10 cellular contexts compared by ENCODE assay signal in the genomic region with DNA sequence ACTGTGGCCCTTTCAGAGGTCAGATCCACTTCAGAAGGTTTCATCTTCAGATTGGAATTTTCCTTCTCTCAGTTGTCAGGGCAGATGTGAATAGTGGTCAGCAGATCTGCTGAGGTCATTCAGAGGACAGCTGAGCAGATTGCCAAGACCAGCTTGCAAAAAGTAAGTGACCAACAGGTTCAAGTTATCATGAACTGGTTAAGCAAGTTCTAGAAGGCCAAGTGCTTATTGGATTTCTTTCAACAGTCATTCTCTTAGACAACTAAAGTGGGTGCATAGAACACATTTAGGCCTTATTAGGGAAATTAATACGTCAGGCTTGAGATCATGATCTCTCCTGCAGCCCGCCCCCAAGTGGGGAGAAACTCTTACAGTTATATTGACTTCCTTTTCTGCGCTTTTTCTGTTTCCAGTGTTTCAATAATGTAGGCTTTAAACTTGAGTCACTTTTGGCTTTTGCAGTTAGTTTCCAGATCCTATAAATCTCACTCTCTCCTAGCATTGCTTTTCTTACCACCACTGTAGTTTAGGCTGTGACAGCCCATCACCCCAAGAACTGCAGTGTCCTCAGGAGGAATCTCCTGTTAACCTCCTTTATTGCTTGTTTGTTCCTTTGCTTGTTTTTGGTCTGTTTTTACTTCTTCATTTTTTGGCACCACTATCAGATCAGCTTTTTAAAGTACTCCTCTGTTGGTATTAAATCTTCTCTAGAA.
DNase-seq lines count a peak whose midpoint lies in the region; ATAC-seq and TF ChIP-seq lines count a peak whose summit lies in the region.
"Had no signal": no experiment of that assay in that cellular context is flagged by ENCODE, and none has a peak within 500 bp of the region (broad histone marks: within the 10 kb centered on the region; RNA-seq: fewer than 3 reads in every experiment).

No MANE protein-coding gene starts in this region.

- peak; percentile 59 for DNase-seq in BJ (ENCODE audit: low read depth)
- DNase-seq in MV-4-11 (lab: John Stamatoyannopoulos, UW): peak; percentile 76
- no peak for DNase-seq in naive thymus-derived CD4-positive, alpha-beta T cell
- DNase-seq in dorsolateral prefrontal cortex: no peak
- no peak for DNase-seq in dermis blood vessel endothelial cell
- DNase-seq in immature natural killer cell: no peak
- no peak for DNase-seq in SW 1271 (lab: John Stamatoyannopoulos, UW)

- no peaks in the 10 kb centered on the region for H3K9me3 ChIP-seq in esophagus (ENCODE audit: control insufficient read depth in 2 of 2, insufficient read depth in 1 of 2, low read depth in 1 of 2, low read length in 1 of 2)
- no peaks in the 10 kb centered on the region for H3K9me3 ChIP-seq in naive thymus-derived CD4-positive, alpha-beta T cell (ENCODE audit: control insufficient read depth in 2 of 3, low read length in 3 of 3)
- H3K9me3 ChIP-seq: neutrophil had no signal

- ATAC-seq in naive thymus-derived CD4-positive, alpha-beta T cell: peak; percentile 63

- H3K27ac ChIP-seq in esophagus (ENCODE audit: low read depth in 2 of 2, low read length in 1 of 2): peak overlapping the region; percentile 25 to 47
- H3K27ac ChIP-seq in naive thymus-derived CD4-positive, alpha-beta T cell (ENCODE audit: low read depth, low read length): no peak overlapping the region
- H3K27ac ChIP-seq in dorsolateral prefrontal cortex: peak overlapping the region in 11 of 59 donors; percentile 8 to 59 (median 26)
- H3K27ac ChIP-seq: neutrophil had no signal

- WGBS in esophagus, 2 donors: 55 to 59% methylated on average over 3 of the region's 3 CpGs

- peaks cover 2 to 10% of the 10 kb centered on the region in 2 donors for H3K4me1 ChIP-seq in esophagus (ENCODE audit: control insufficient read depth in 2 of 2, insufficient read depth in 2 of 2, low read length in 1 of 2)
- H3K4me1 ChIP-seq in naive thymus-derived CD4-positive, alpha-beta T cell (ENCODE audit: control insufficient read depth in 2 of 2, insufficient read depth in 2 of 2, low read length in 2 of 2): no peaks in the 10 kb centered on the region

- no peaks in the 10 kb centered on the region for H3K27me3 ChIP-seq in BJ (ENCODE audit: control insufficient read depth, insufficient read depth, low read length)
- no peaks in the 10 kb centered on the region for H3K27me3 ChIP-seq in esophagus (ENCODE audit: control insufficient read depth in 1 of 2, insufficient read depth in 2 of 2, low read length in 2 of 2)
- no peaks in the 10 kb centered on the region for H3K27me3 ChIP-seq in naive thymus-derived CD4-positive, alpha-beta T cell (ENCODE audit: control insufficient read depth in 2 of 2, insufficient read depth in 2 of 2, low read length in 2 of 2)
- H3K27me3 ChIP-seq in dorsolateral prefrontal cortex: no peaks in the 10 kb centered on the region
- H3K27me3 ChIP-seq: neutrophil had no signal

- peaks cover 0 to 10% (median 2%) of the 10 kb centered on the region in 5 donors for H3K27me3 Mint-ChIP-seq in naive thymus-derived CD4-positive, alpha-beta T cell
- H3K27me3 Mint-ChIP-seq in immature natural killer cell (ENCODE audit: low read depth in 3 of 3): peaks cover 0 to 2% (median 0%) of the 10 kb centered on the region in 3 donors

- no peak overlapping the region for H3K4me3 Mint-ChIP-seq in naive thymus-derived CD4-positive, alpha-beta T cell
- H3K4me3 Mint-ChIP-seq in immature natural killer cell: no peak overlapping the region
- H3K4me3 Mint-ChIP-seq: T-helper 2 cell treated with Interferon-gamma antibody and Interleukin-4, amounts not matched to agents 5 μg/mL and 100 μg/mL, for 36 hours had no signal

- TF ChIP-seq CTCF in BJ (IDR thresholded peaks at IDR 0.05; ENCODE audit: insufficient read depth, low read depth, low read length) (peak; percentile 38), dorsolateral prefrontal cortex (IDR thresholded peaks at IDR 0.05 in 54 of 56, conservative IDR thresholded peaks at IDR 0.05 in 2 of 56; ENCODE audit: low read depth in 1 of 56, partially characterized antibody in 56 of 56) (no peak)

- H3K36me3 Mint-ChIP-seq in naive thymus-derived CD4-positive, alpha-beta T cell: no peaks in the 10 kb centered on the region
- peaks cover 0 to 33% (median 28%) of the 10 kb centered on the region in 3 donors for H3K36me3 Mint-ChIP-seq in immature natural killer cell

- no peaks in the 10 kb centered on the region for H3K36me3 ChIP-seq in BJ (ENCODE audit: control insufficient read depth, insufficient read depth, low read length)
- peaks cover 0 to 7% of the 10 kb centered on the region in 2 donors for H3K36me3 ChIP-seq in esophagus (ENCODE audit: control insufficient read depth in 2 of 2, insufficient read depth in 2 of 2, low read length in 1 of 2)
- no peaks in the 10 kb centered on the region for H3K36me3 ChIP-seq in naive thymus-derived CD4-positive, alpha-beta T cell (ENCODE audit: control insufficient read depth in 2 of 3, insufficient read depth in 3 of 3, low read length in 3 of 3)
- H3K36me3 ChIP-seq: neutrophil had no signal

- POLR2A ChIA-PET in BJ (lab: Charles Lee): no interaction called here
- POLR2A ChIA-PET in naive thymus-derived CD4-positive, alpha-beta T cell (lab: Charles Lee): no interaction called here

- no peaks in the 10 kb centered on the region for H3K9me3 Mint-ChIP-seq in naive thymus-derived CD4-positive, alpha-beta T cell
- H3K9me3 Mint-ChIP-seq in immature natural killer cell: no peaks in the 10 kb centered on the region
- H3K9me3 Mint-ChIP-seq: T-helper 2 cell treated with Interferon-gamma antibody and Interleukin-4, amounts not matched to agents 5 μg/mL and 100 μg/mL, for 36 hours had no signal

- peaks cover 0 to 6% (median 0%) of the 10 kb centered on the region in 7 donors for H3K4me1 Mint-ChIP-seq in naive thymus-derived CD4-positive, alpha-beta T cell
- peaks cover 50 to 83% of the 10 kb centered on the region in 2 donors for H3K4me1 Mint-ChIP-seq in immature natural killer cell

- no peak overlapping the region for H3K27ac Mint-ChIP-seq in naive thymus-derived CD4-positive, alpha-beta T cell
- H3K27ac Mint-ChIP-seq in immature natural killer cell: peak overlapping the region in 3 of 6 donors; percentile 31 to 69 (median 38)
- H3K27ac Mint-ChIP-seq: T-helper 2 cell treated with Interferon-gamma antibody and Interleukin-4, amounts not matched to agents 5 μg/mL and 100 μg/mL, for 36 hours had no signal

- H3K4me3 ChIP-seq in BJ (ENCODE audit: low read depth, low read length): no peak overlapping the region
- H3K4me3 ChIP-seq in esophagus (ENCODE audit: low read depth in 1 of 2, low read length in 2 of 2): no peak overlapping the region
- H3K4me3 ChIP-seq in naive thymus-derived CD4-positive, alpha-beta T cell (ENCODE audit: low read length): no peak overlapping the region
- H3K4me3 ChIP-seq in dorsolateral prefrontal cortex: no peak overlapping the region

- intact Hi-C loops in naive thymus-derived CD4-positive, alpha-beta T cell (cut with micrococcal nuclease): no loop called here
- intact Hi-C loops in dorsolateral prefrontal cortex (cut with DNase I): no loop called here

- CTCF ChIA-PET in BJ (lab: Yijun Ruan, JAX): interaction anchor here (1.0 to 1.4 kb wide), 3 partner anchors 14 to 179 kb away, joined by 3 to 5 read pairs (median 3); no protein-coding TSS in a partner anchor
- CTCF ChIA-PET in naive thymus-derived CD4-positive, alpha-beta T cell (lab: Charles Lee): no interaction called here

Comparison
In these comparisons a context has a peak if more than half of its experiments do, and no peak if none do; other contexts are left out.
1. DNase-seq: peak in BJ (single experiment) and MV-4-11 (single experiment); none in naive thymus-derived CD4-positive, alpha-beta T cell (0 of 9), dorsolateral prefrontal cortex (0 of 10), dermis blood vessel endothelial cell (single experiment), immature natural killer cell (0 of 3) and SW 1271 (0 of 2).